In genomic region chr22:30933457-30933856, GRCh38 we compare ENCODE assay signal across 17 cellular contexts. TPM values are rescaled to one million over a fixed set of nuclear protein-coding genes. Genes with fewer than 3 reads are reported as not detected.
DNase-seq lines count a peak whose midpoint lies in the region; ATAC-seq and TF ChIP-seq lines count a peak whose summit lies in the region.
"Had no signal": no experiment of that assay in that cellular context is flagged by ENCODE, and none has a peak within 500 bp of the region (broad histone marks: within the 10 kb centered on the region; RNA-seq: fewer than 3 reads in every experiment).

No MANE protein-coding gene starts in this region.

- H3K36me3 Mint-ChIP-seq in activated naive CD4-positive, alpha-beta T cell treated with anti-CD3 and anti-CD28 coated beads, Interleukin-2, amount 50 U/mL, for 24 hours: peaks cover 24% of the 10 kb centered on the region
- H3K36me3 Mint-ChIP-seq in activated naive CD4-positive, alpha-beta T cell treated with anti-CD3 and anti-CD28 coated beads, Interleukin-2, amount 50 U/mL, for 72 hours: peaks cover 6 to 14% of the 10 kb centered on the region in 2 donors

- H3K4me3 Mint-ChIP-seq in activated naive CD4-positive, alpha-beta T cell treated with anti-CD3 and anti-CD28 coated beads, Interleukin-2, amount 50 U/mL, for 24 hours: no peak overlapping the region

- no peak for TF ChIP-seq CTCF in right atrium auricular region (IDR thresholded peaks at IDR 0.05)

- no peaks in the 10 kb centered on the region for H3K27me3 Mint-ChIP-seq in activated naive CD4-positive, alpha-beta T cell treated with anti-CD3 and anti-CD28 coated beads, Interleukin-2, amount 50 U/mL, for 24 hours

- H3K27ac Mint-ChIP-seq in activated naive CD4-positive, alpha-beta T cell treated with anti-CD3 and anti-CD28 coated beads, Interleukin-2, amount 50 U/mL, for 24 hours: peak overlapping the region; percentile 68
- peak overlapping the region in 1 of 2 donors; percentile 47 for H3K27ac Mint-ChIP-seq in activated naive CD4-positive, alpha-beta T cell treated with anti-CD3 and anti-CD28 coated beads, Interleukin-2, amount 50 U/mL, for 72 hours

- no peak overlapping the region for H3K27ac ChIP-seq in right atrium auricular region
- H3K27ac ChIP-seq: BLaER1, HL-60, PC-9 had no signal

- no peak for DNase-seq in activated naive CD4-positive, alpha-beta T cell treated with anti-CD3 and anti-CD28 coated beads, Interleukin-2, amount 50 U/mL, for 72 hours (ENCODE audit: low spot score in 2 of 2)
- DNase-seq in left kidney (ENCODE audit: low read depth, low spot score) (peak; percentile 5), HT-29 (ENCODE audit: low spot score) (no peak), right atrium auricular region (ENCODE audit: low spot score) (no peak)
- DNase-seq in effector CD8-positive, alpha-beta T cell (lab: John Stamatoyannopoulos, UW): no peak
- DNase-seq: DMS79 treated with DMSO at 0.1 percent for 48 hours, H7, IMR-90, Karpas-422, NCI-H1417 treated with DMSO at 0.1 percent for 48 hours, NCI-H1930, NCI-H526, PC-9 had no signal

- no peaks in the 10 kb centered on the region for H3K27me3 ChIP-seq in right atrium auricular region
- H3K27me3 ChIP-seq: BLaER1 had no signal

- no peaks in the 10 kb centered on the region for H3K9me3 Mint-ChIP-seq in activated naive CD4-positive, alpha-beta T cell treated with anti-CD3 and anti-CD28 coated beads, Interleukin-2, amount 50 U/mL, for 24 hours
- no peaks in the 10 kb centered on the region for H3K9me3 Mint-ChIP-seq in activated naive CD4-positive, alpha-beta T cell treated with anti-CD3 and anti-CD28 coated beads, Interleukin-2, amount 50 U/mL, for 72 hours

- no peaks in the 10 kb centered on the region for H3K4me1 ChIP-seq in right atrium auricular region
- H3K4me1 ChIP-seq: BLaER1 had no signal

- peaks cover 61% of the 10 kb centered on the region for H3K4me1 Mint-ChIP-seq in activated naive CD4-positive, alpha-beta T cell treated with anti-CD3 and anti-CD28 coated beads, Interleukin-2, amount 50 U/mL, for 24 hours

- no peaks in the 10 kb centered on the region for H3K9me3 ChIP-seq in right atrium auricular region
- H3K9me3 ChIP-seq: BLaER1 had no signal

- H3K4me3 ChIP-seq in right atrium auricular region: no peak overlapping the region
- H3K4me3 ChIP-seq: BLaER1, PC-9 had no signal

- no peak for ATAC-seq in activated naive CD4-positive, alpha-beta T cell treated with anti-CD3 and anti-CD28 coated beads, Interleukin-2, amount 50 U/mL, for 72 hours

- H3K36me3 ChIP-seq in right atrium auricular region: peaks cover 98% of the 10 kb centered on the region

TF ChIP-seq in PFSK-1, 5 proteins besides CTCF, POLR2A, EP300 and RAD21:
- TF ChIP-seq REST (IDR thresholded peaks at IDR 0.05; ENCODE audit: insufficient read depth in 1 of 2, low read depth in 2 of 2, low read length in 2 of 2) (peak; percentile 30 to 79; a peak in 3 of 4 replicates), TAF1 (IDR thresholded peaks at IDR 0.05; ENCODE audit: borderline replicate concordance, insufficient read depth, low read length) (no peak)

RNA-seq across cellular contexts. Expression of gene MORC2, which starts 35.1 kb away (rescaled TPM):
- total RNA-seq in activated naive CD4-positive, alpha-beta T cell treated with anti-CD3 and anti-CD28 coated beads, Interleukin-2, amount 50 U/mL, for 72 hours: 10 to 100 TPM in 1 of 2 donors, 1 to 10 TPM in 1; 8.6 to 24.0 TPM
- polyA plus RNA-seq in PFSK-1 (2012; ENCODE audit: insufficient read length, low read depth): 38.7 TPM
- total RNA-seq in HT-29 (2014; rRNA removed; shearing (Covaris generic)): 22.9 and 25.2 TPM in 2 replicates
- 10 to 100 TPM; 20.1 to 21.0 TPM for total RNA-seq in right atrium auricular region

RNA-seq across cellular contexts. Expression of gene TUG1, which starts 35.6 kb away (rescaled TPM):
- total RNA-seq in activated naive CD4-positive, alpha-beta T cell treated with anti-CD3 and anti-CD28 coated beads, Interleukin-2, amount 50 U/mL, for 72 hours: 10 to 100 TPM; 36.4 to 62.1 TPM
- 32.8 TPM for polyA plus RNA-seq in PFSK-1 (2012; ENCODE audit: insufficient read length, low read depth)
- 22.0 and 25.7 TPM in 2 replicates for total RNA-seq in HT-29 (2014; rRNA removed; shearing (Covaris generic))
- total RNA-seq in right atrium auricular region: 10 to 100 TPM; 37.2 to 39.1 TPM
